ENCODE assay signal across 25 cellular contexts in the genomic region with DNA sequence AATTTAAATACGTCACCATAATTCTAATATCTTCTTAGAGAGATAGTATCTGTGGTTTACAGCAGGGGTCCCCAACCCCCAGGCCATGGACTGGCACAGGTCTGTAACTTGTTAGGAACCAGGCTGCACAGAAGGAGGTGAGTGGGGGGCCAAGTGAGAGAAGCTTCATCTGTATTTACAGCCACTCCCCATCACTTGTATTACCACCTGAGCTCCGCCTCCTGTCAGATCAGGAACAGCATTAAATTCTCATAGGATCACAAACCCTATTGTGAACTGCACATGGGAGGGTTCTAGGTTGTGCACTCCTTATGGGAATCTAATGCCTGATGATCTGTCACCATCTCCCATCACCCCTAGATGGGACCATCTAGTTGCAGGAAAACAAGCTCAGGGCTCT.
"Had no signal": no experiment of that assay in that cellular context is flagged by ENCODE, and none has a peak within 500 bp of the region (broad histone marks: within the 10 kb centered on the region; RNA-seq: fewer than 3 reads in every experiment).

No MANE protein-coding gene starts in this region.

- H3K27ac Mint-ChIP-seq: dendritic cell treated with granulocyte-macrophage colony-stimulating factor and Interleukin-4, amounts not matched to agents 40 ng/mL and 50 ng/mL, for 4 days; effector memory CD8-positive, alpha-beta T cell; endodermal cell had no signal

- ATAC-seq: effector memory CD8-positive, alpha-beta T cell; esophagus mucosa; foreskin keratinocyte; gastrocnemius medialis; gastroesophageal sphincter; heart left ventricle; heart right ventricle had no signal

- H3K27me3 Mint-ChIP-seq: dendritic cell treated with granulocyte-macrophage colony-stimulating factor and Interleukin-4, amounts not matched to agents 40 ng/mL and 50 ng/mL, for 4 days had no signal

- H3K27ac ChIP-seq: colonic mucosa, coronary artery, dorsolateral prefrontal cortex, epithelial cell of prostate, esophagus muscularis mucosa, esophagus squamous epithelium, foreskin keratinocyte, gastrocnemius medialis, gastroesophageal sphincter, heart left ventricle, heart right ventricle had no signal

- H3K36me3 ChIP-seq: colonic mucosa, esophagus muscularis mucosa, esophagus squamous epithelium, gastrocnemius medialis, gastroesophageal sphincter, heart left ventricle, heart right ventricle had no signal

- H3K4me1 ChIP-seq: colonic mucosa, esophagus muscularis mucosa, esophagus squamous epithelium, foreskin keratinocyte, gastrocnemius medialis, gastroesophageal sphincter, heart left ventricle, heart right ventricle had no signal

- H3K9me3 ChIP-seq: colonic mucosa, esophagus muscularis mucosa, esophagus squamous epithelium, gastrocnemius medialis had no signal

- DNase-seq: colonic mucosa; cortex of kidney; dermis blood vessel endothelial cell; dorsolateral prefrontal cortex; effector CD4-positive, alpha-beta T cell; effector CD8-positive, alpha-beta T cell; effector memory CD4-positive, alpha-beta T cell; effector memory CD8-positive, alpha-beta T cell; endodermal cell; erythroblast; esophagus squamous epithelium; foreskin fibroblast; foreskin keratinocyte; foreskin melanocyte; gastrocnemius medialis; glutamatergic neuron; head of caudate nucleus; heart left ventricle; heart right ventricle had no signal

- H3K4me3 Mint-ChIP-seq: dendritic cell treated with granulocyte-macrophage colony-stimulating factor and Interleukin-4, amounts not matched to agents 40 ng/mL and 50 ng/mL, for 4 days; effector memory CD8-positive, alpha-beta T cell; endodermal cell had no signal

- H3K4me3 ChIP-seq: colonic mucosa, coronary artery, dorsolateral prefrontal cortex, esophagus muscularis mucosa, esophagus squamous epithelium, gastrocnemius medialis, gastroesophageal sphincter, heart left ventricle, heart right ventricle had no signal
